14 cellular contexts compared by ENCODE assay signal in the genomic region with DNA sequence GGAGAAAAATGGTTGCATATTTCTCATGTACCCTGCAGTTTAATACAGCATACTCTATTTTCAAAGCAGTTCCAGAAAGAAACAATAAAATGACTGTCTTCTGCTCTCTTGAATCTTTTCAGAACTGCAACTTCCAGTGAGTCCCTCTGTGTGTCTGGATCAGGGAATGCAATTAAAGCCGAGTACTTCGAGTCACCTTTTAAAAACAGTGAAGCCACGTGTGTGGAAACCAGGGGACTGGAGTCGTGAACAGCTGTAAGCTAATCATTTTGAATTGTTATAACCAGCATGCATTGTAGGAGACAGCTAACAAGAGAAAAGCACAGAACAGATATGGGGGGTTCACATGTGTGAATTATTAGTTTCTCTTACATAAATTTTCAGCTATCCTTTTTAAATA.
A peak's percentile ranks its signal among the peaks of the same experiment; 100 is the strongest.
DNase-seq lines count a peak whose midpoint lies in the region; ATAC-seq, FAIRE-seq and TF ChIP-seq lines count a peak whose summit lies in the region.
"Had no signal": no experiment of that assay in that cellular context is flagged by ENCODE, and none has a peak within 500 bp of the region (broad histone marks: within the 10 kb centered on the region; RNA-seq: fewer than 3 reads in every experiment).

No MANE protein-coding gene starts in this region.

- in situ Hi-C loops in mammary epithelial cell (cut with MboI; ENCODE audit: low sequenced_read_pairs in 2 of 2), result no loop called here

- intact Hi-C loops in mammary epithelial cell (cut with micrococcal nuclease), result no loop called here
- intact Hi-C loops in breast epithelium (cut with DNase I; ENCODE audit: low total_unique reads), result loop anchor here (5.0 kb wide), 1 partner anchor 760 kb away; no protein-coding TSS in a partner anchor

- H3K79me2 ChIP-seq in mammary epithelial cell (ENCODE audit: insufficient read depth, low read length), result no peaks in the 10 kb centered on the region

- H3K4me3 ChIP-seq in mammary epithelial cell (replicated peaks in 1 of 3; ENCODE audit: insufficient read depth in 1 of 3, low read depth in 2 of 3, low read length in 3 of 3) (no peak overlapping the region), breast epithelium (no peak overlapping the region)
- H3K4me3 ChIP-seq: SK-N-MC had no signal

- CTCF ChIA-PET in mammary epithelial cell (lab: Charles Lee; ENCODE audit: low non-redundant PET), result no interaction called here

- no peak overlapping the region for H3K9ac ChIP-seq in mammary epithelial cell (ENCODE audit: insufficient read depth, low read length)

- no peak for DNase-seq in mammary epithelial cell
- DNase-seq in breast epithelium (ENCODE audit: low spot score in 2 of 2), result no peak
- DNase-seq in NCI-H1417 treated with DMSO at 0.1 percent for 48 hours (lab: John Stamatoyannopoulos, UW), result peak; percentile 53
- peak; percentile 12 for DNase-seq in left kidney (ENCODE audit: low read depth, low spot score)
- DNase-seq in stimulated activated CD4-positive, alpha-beta T cell treated with anti-CD3 and anti-CD28 coated beads, Interleukin-15, amount 100 ng/mL, for 24 hours, result no peak
- DNase-seq in urothelium cell line (ENCODE audit: low spot score), result no peak
- DNase-seq: CD4-positive, alpha-beta T cell; Kasumi-1; NCI-H1436 treated with DMSO at 0.1 percent for 48 hours; NCI-H524; PC-3; T-helper 1 cell had no signal

- dilution Hi-C loops in mammary epithelial cell (cut with HindIII; ENCODE audit: low sequenced_read_pairs), result no loop called here

- no peak overlapping the region for H3K4me2 ChIP-seq in mammary epithelial cell (ENCODE audit: insufficient read depth, low read depth, low read length)

- no TSS peak for BruUV-seq in mammary epithelial cell (replicated peaks; lab: Mats Ljungman, UMichigan)

- 68% methylated on average over 4 of the region's 4 CpGs for WGBS in mammary epithelial cell (ENCODE audit: low coverage, missing lambda C conversion rate)

- no peak overlapping the region for H3K27ac ChIP-seq in mammary epithelial cell (ENCODE audit: insufficient read depth, low read depth, low read length)
- no peak overlapping the region for H3K27ac ChIP-seq in breast epithelium
- H3K27ac ChIP-seq: SK-N-MC had no signal

- no peak for FAIRE-seq in urothelium cell line (lab: Jason Lieb, UNC)

- no peak for ATAC-seq in HG03342 (IDR thresholded peaks at IDR 0.05; ENCODE audit: unreplicated experiment)
- ATAC-seq: PC-3 had no signal

- TF ChIP-seq POLR2A in breast epithelium (IDR thresholded peaks at IDR 0.05), result no peak

- TF ChIP-seq CTCF in mammary epithelial cell (conservative IDR thresholded peaks at IDR 0.05 in 1 of 2, IDR thresholded peaks at IDR 0.05 in 1 of 2; ENCODE audit: extremely low read depth in 1 of 2, insufficient read depth in 1 of 2, low read depth in 1 of 2, low read length in 2 of 2), result no peak
- TF ChIP-seq CTCF in breast epithelium (IDR thresholded peaks at IDR 0.05), result no peak

- H2AFZ ChIP-seq in mammary epithelial cell (ENCODE audit: low read depth, low read length), result peak overlapping the region; percentile 49

- H3K36me3 ChIP-seq in mammary epithelial cell (ENCODE audit: insufficient read depth, low read length) (no peaks in the 10 kb centered on the region), breast epithelium (no peaks in the 10 kb centered on the region)

- H3K4me1 ChIP-seq in mammary epithelial cell (ENCODE audit: insufficient read depth, low read length) (peaks cover 6% of the 10 kb centered on the region), breast epithelium (no peaks in the 10 kb centered on the region)

- H3K9me3 ChIP-seq in mammary epithelial cell (replicated peaks; ENCODE audit: insufficient read depth, low read length) (no peaks in the 10 kb centered on the region), breast epithelium (no peaks in the 10 kb centered on the region)

- no peaks in the 10 kb centered on the region for H4K20me1 ChIP-seq in mammary epithelial cell (ENCODE audit: insufficient read depth, low read length)

- no peaks in the 10 kb centered on the region for H3K27me3 ChIP-seq in mammary epithelial cell (ENCODE audit: insufficient read depth, low read length)
- H3K27me3 ChIP-seq in breast epithelium, result no peaks in the 10 kb centered on the region

Comparison
In these comparisons a context has a peak if more than half of its experiments do, and no peak if none do; other contexts are left out.
1. DNase-seq: peak in NCI-H1417 treated with DMSO at 0.1 percent for 48 hours (single experiment) and left kidney (single experiment); none in mammary epithelial cell (single experiment), breast epithelium (0 of 2), stimulated activated CD4-positive, alpha-beta T cell treated with anti-CD3 and anti-CD28 coated beads, Interleukin-15, amount 100 ng/mL, for 24 hours (single experiment) and urothelium cell line (single experiment).